ENCODE assay signal across 17 cellular contexts in the genomic region with DNA sequence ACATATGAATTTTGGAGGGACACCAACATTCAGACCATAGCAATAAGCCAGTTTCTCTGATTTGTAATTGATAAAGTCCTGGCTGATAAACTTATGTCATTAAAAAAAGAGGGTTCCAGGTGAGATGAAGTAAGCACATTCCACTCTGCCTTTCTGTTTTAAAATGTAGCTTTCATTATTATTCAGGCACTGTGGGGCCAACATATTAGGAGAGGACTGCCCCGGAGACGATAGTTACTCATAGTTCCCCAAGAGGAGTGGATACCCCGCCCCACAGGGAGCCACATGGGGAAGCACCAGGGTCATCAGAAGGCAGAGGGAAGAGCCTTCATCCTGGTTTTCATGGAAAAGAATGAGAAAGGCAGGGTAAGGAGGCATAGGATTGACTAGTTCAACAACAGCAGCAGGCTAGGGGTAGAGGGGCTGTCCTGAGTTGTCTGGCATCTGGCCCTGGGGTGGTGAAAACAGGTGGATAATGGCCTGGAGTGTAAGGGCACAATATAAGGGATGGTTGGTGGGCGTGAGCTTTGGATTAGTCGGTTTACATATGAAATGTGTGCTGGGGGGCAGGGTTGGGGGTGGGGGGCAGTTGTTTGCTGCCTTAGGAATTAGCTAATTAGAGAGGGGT.
"Had no signal": no experiment of that assay in that cellular context is flagged by ENCODE, and none has a peak within 500 bp of the region (broad histone marks: within the 10 kb centered on the region; RNA-seq: fewer than 3 reads in every experiment).

No MANE protein-coding gene starts in this region.

- H3K4me3 Mint-ChIP-seq: natural killer cell treated with Interleukin-12 subunit alpha and Interleukin-12 subunit beta and Interleukin-15 and Interleukin-18, amount 100 ng/mL, for 72 hours; neural progenitor cell had no signal

- ATAC-seq: foreskin keratinocyte; left colon; left ventricle myocardium superior; natural killer cell treated with Interleukin-12 subunit alpha and Interleukin-12 subunit beta and Interleukin-15 and Interleukin-18, amount 100 ng/mL, for 72 hours had no signal

- H3K27ac Mint-ChIP-seq: natural killer cell treated with Interleukin-12 subunit alpha and Interleukin-12 subunit beta and Interleukin-15 and Interleukin-18, amount 100 ng/mL, for 72 hours; neural progenitor cell had no signal

- DNase-seq: dermis blood vessel endothelial cell; foreskin keratinocyte; head of caudate nucleus; left colon; left ventricle myocardium superior; mesenchymal stem cell; midbrain; nucleus accumbens; ovary; small intestine; stimulated activated CD4-positive, alpha-beta T cell treated with anti-CD3 and anti-CD28 coated beads, Interleukin-12 subunit alpha, Interleukin-12 subunit beta, amount 100 ng/mL, for 4 hours; stimulated activated naive CD4-positive, alpha-beta T cell; stomach; trophoblast cell had no signal

- H3K9me3 Mint-ChIP-seq: natural killer cell treated with Interleukin-12 subunit alpha and Interleukin-12 subunit beta and Interleukin-15 and Interleukin-18, amount 100 ng/mL, for 72 hours had no signal

- H3K36me3 Mint-ChIP-seq: natural killer cell treated with Interleukin-12 subunit alpha and Interleukin-12 subunit beta and Interleukin-15 and Interleukin-18, amount 100 ng/mL, for 72 hours had no signal

- H3K27ac ChIP-seq: foreskin keratinocyte, neural progenitor cell, ovary, right atrium auricular region, stomach had no signal
